ENCODE assay signal across 8 cellular contexts in genomic region chr9:133347515-133347984, GRCh38. TPM values are rescaled to one million over a fixed set of nuclear protein-coding genes. Genes with fewer than 3 reads are reported as not detected.
A peak's percentile ranks its signal among the peaks of the same experiment; 100 is the strongest.
DNase-seq lines count a peak whose midpoint lies in the region; ATAC-seq and TF ChIP-seq lines count a peak whose summit lies in the region.

No MANE protein-coding gene starts in this region.

- intact Hi-C loops in dendritic cell treated with granulocyte-macrophage colony-stimulating factor and Interleukin-4, amounts not matched to agents 40 ng/mL and 50 ng/mL, for 4 days (cut with micrococcal nuclease), result no loop called here
- intact Hi-C loops in transverse colon (cut with DNase I; ENCODE audit: low total_unique reads), result no loop called here

- in situ Hi-C loops in transverse colon (cut with MboI; ENCODE audit: low pct_ligation_motif_present in 1 of 4, low pct_unique_long_range_greater_than_20kb in 1 of 4, low sequenced_read_pairs in 3 of 4), result loop anchor here in 1 of 4 donors (25.0 kb wide), 1 partner anchor 310 kb away; the partner anchor contains the start of gene GTF3C5

- H3K27ac ChIP-seq in SJSA1, result peak overlapping the region; percentile 92
- H3K27ac ChIP-seq in transverse colon, result peak overlapping the region; percentile 93 to 97 (median 94)

- H3K4me3 Mint-ChIP-seq in dendritic cell treated with granulocyte-macrophage colony-stimulating factor and Interleukin-4, amounts not matched to agents 40 ng/mL and 50 ng/mL, for 4 days, result peak overlapping the region; percentile 85

- H3K27me3 Mint-ChIP-seq in dendritic cell treated with granulocyte-macrophage colony-stimulating factor and Interleukin-4, amounts not matched to agents 40 ng/mL and 50 ng/mL, for 4 days, result no peaks in the 10 kb centered on the region

- TF ChIP-seq EP300 in transverse colon (IDR thresholded peaks at IDR 0.05; ENCODE audit: low read depth), result no peak

- peak overlapping the region; percentile 96 for H3K27ac Mint-ChIP-seq in dendritic cell treated with granulocyte-macrophage colony-stimulating factor and Interleukin-4, amounts not matched to agents 40 ng/mL and 50 ng/mL, for 4 days

- H3K4me1 ChIP-seq in SJSA1 (replicated peaks), result peaks cover 23% of the 10 kb centered on the region
- peaks cover 17 to 29% (median 25%) of the 10 kb centered on the region in 4 donors for H3K4me1 ChIP-seq in transverse colon

- peaks cover 68% of the 10 kb centered on the region for H3K4me1 Mint-ChIP-seq in dendritic cell treated with granulocyte-macrophage colony-stimulating factor and Interleukin-4, amounts not matched to agents 40 ng/mL and 50 ng/mL, for 4 days (ENCODE audit: low read depth)

- H3K36me3 Mint-ChIP-seq in dendritic cell treated with granulocyte-macrophage colony-stimulating factor and Interleukin-4, amounts not matched to agents 40 ng/mL and 50 ng/mL, for 4 days (ENCODE audit: low read depth), result peaks cover 98% of the 10 kb centered on the region

- H3K36me3 ChIP-seq in BJ (ENCODE audit: control insufficient read depth, insufficient read depth, low read length), result peaks cover 52% of the 10 kb centered on the region
- peaks cover 87% of the 10 kb centered on the region for H3K36me3 ChIP-seq in SJSA1
- peaks cover 0 to 38% (median 13%) of the 10 kb centered on the region in 4 donors for H3K36me3 ChIP-seq in transverse colon

- peak; percentile 34 for ATAC-seq in GM18868 (IDR thresholded peaks at IDR 0.05; ENCODE audit: unreplicated experiment)
- ATAC-seq in HG03103 (IDR thresholded peaks at IDR 0.05; ENCODE audit: low read depth, unreplicated experiment), result peak; percentile 27
- ATAC-seq in HG03039 (IDR thresholded peaks at IDR 0.05; ENCODE audit: unreplicated experiment), result no peak

- no peaks in the 10 kb centered on the region for H3K9me3 ChIP-seq in SJSA1 (replicated peaks)
- no peaks in the 10 kb centered on the region for H3K9me3 ChIP-seq in transverse colon

- H3K27me3 ChIP-seq in BJ (ENCODE audit: control insufficient read depth, insufficient read depth, low read length) (no peaks in the 10 kb centered on the region), SJSA1 (replicated peaks) (no peaks in the 10 kb centered on the region), transverse colon (no peaks in the 10 kb centered on the region)

- CTCF ChIA-PET in BJ (lab: Yijun Ruan, JAX), result no interaction called here

- WGBS in transverse colon (ENCODE audit: low coverage in 1 of 2), 2 donors, result 0 to 1% methylated on average over 4 to 38 of the region's 41 CpGs

- no peaks in the 10 kb centered on the region for H3K9me3 Mint-ChIP-seq in dendritic cell treated with granulocyte-macrophage colony-stimulating factor and Interleukin-4, amounts not matched to agents 40 ng/mL and 50 ng/mL, for 4 days

- DNase-seq in BJ (ENCODE audit: low read depth) (no peak), SJSA1 (ENCODE audit: low read depth in 1 of 2, low spot score in 2 of 2) (peak in 1 of 2 experiments; percentile 48), lung microvascular endothelial cell (ENCODE audit: low read depth in 2 of 2) (peak; percentile 44 to 54), transverse colon (peak; percentile 50)

- H3K4me3 ChIP-seq in BJ (ENCODE audit: low read depth, low read length), result peak overlapping the region; percentile 99
- peak overlapping the region; percentile 93 for H3K4me3 ChIP-seq in SJSA1
- H3K4me3 ChIP-seq in transverse colon, result peak overlapping the region; percentile 90 to 99 (median 98)

- TF ChIP-seq CTCF in BJ (IDR thresholded peaks at IDR 0.05; ENCODE audit: insufficient read depth, low read depth, low read length) (no peak), transverse colon (IDR thresholded peaks at IDR 0.05) (no peak)

- no peak for TF ChIP-seq POLR2A in transverse colon (IDR thresholded peaks at IDR 0.05)

- POLR2A ChIA-PET in BJ (lab: Charles Lee), result interaction anchor here (0.6 to 1.0 kb wide), 4 partner anchors 12 to 317 kb away, joined by 3 to 8 read pairs (median 4); partner anchors contain the start of gene SURF6

RNA-seq across cellular contexts. Expression of gene MED22, which starts 0.4 kb away (rescaled TPM):
- 18.4 and 28.3 TPM in 2 replicates for polyA plus RNA-seq in BJ (2011; rRNA removed)
- 19.9 and 35.0 TPM in 2 replicates for polyA minus RNA-seq in BJ (2011; rRNA and poly(A)+ RNA removed)
- total RNA-seq in SJSA1 (2014; rRNA removed; shearing (Covaris generic)), result 19.7 and 20.4 TPM in 2 replicates
- total RNA-seq in lung microvascular endothelial cell, result 10.0 and 11.3 TPM in 2 replicates
- 10 to 100 TPM; 21.5 to 50.5 (median 25.4) TPM for total RNA-seq in transverse colon

RNA-seq across cellular contexts. Expression of gene RPL7A, which starts 0.5 kb away (rescaled TPM):
- 2,964 and 3,329 TPM in 2 replicates for polyA plus RNA-seq in BJ (2011; rRNA removed)
- polyA minus RNA-seq in BJ (2011; rRNA and poly(A)+ RNA removed), result 1,447 and 2,388 TPM in 2 replicates
- 1,201 and 1,667 TPM in 2 replicates for total RNA-seq in SJSA1 (2014; rRNA removed; shearing (Covaris generic))
- total RNA-seq in lung microvascular endothelial cell, result 1,751 and 1,825 TPM in 2 replicates
- total RNA-seq in transverse colon, result 1,000 to 10,000 TPM in 2 of 4 donors, 100 to 1,000 TPM in 2; 725 to 1,490 (median 1,034) TPM

RNA-seq across cellular contexts. Expression of gene SURF1, which starts 8.7 kb away (rescaled TPM):
- 36.0 and 46.1 TPM in 2 replicates for polyA plus RNA-seq in BJ (2011; rRNA removed)
- 11.6 and 13.3 TPM in 2 replicates for polyA minus RNA-seq in BJ (2011; rRNA and poly(A)+ RNA removed)
- 44.5 and 45.0 TPM in 2 replicates for total RNA-seq in SJSA1 (2014; rRNA removed; shearing (Covaris generic))
- total RNA-seq in lung microvascular endothelial cell (18.7 and 22.2 TPM in 2 replicates), transverse colon (10 to 100 TPM; 14.2 to 66.1 (median 50.2) TPM)

RNA-seq across cellular contexts. Expression of gene SURF2, which starts 8.8 kb away (rescaled TPM):
- 9.0 and 10.0 TPM in 2 replicates for polyA plus RNA-seq in BJ (2011; rRNA removed)
- polyA minus RNA-seq in BJ (2011; rRNA and poly(A)+ RNA removed), result 4.8 and 4.9 TPM in 2 replicates
- total RNA-seq in SJSA1 (2014; rRNA removed; shearing (Covaris generic)), result 16.5 and 19.6 TPM in 2 replicates
- total RNA-seq in lung microvascular endothelial cell, result 8.9 and 10.5 TPM in 2 replicates
- 10 to 100 TPM in 3 of 4 donors, 1 to 10 TPM in 1; 3.7 to 21.4 (median 17.9) TPM for total RNA-seq in transverse colon

RNA-seq across cellular contexts. Expression of gene SURF6, which starts 11.6 kb away (rescaled TPM):
- polyA plus RNA-seq in BJ (2011; rRNA removed), result 8.4 and 9.4 TPM in 2 replicates
- polyA minus RNA-seq in BJ (2011; rRNA and poly(A)+ RNA removed), result 2.9 and 3.5 TPM in 2 replicates
- total RNA-seq in SJSA1 (2014; rRNA removed; shearing (Covaris generic)), result 15.5 and 29.0 TPM in 2 replicates
- total RNA-seq in lung microvascular endothelial cell (4.1 and 6.5 TPM in 2 replicates), transverse colon (10 to 100 TPM; 18.1 to 61.3 (median 22.5) TPM)
